In the genomic region with DNA sequence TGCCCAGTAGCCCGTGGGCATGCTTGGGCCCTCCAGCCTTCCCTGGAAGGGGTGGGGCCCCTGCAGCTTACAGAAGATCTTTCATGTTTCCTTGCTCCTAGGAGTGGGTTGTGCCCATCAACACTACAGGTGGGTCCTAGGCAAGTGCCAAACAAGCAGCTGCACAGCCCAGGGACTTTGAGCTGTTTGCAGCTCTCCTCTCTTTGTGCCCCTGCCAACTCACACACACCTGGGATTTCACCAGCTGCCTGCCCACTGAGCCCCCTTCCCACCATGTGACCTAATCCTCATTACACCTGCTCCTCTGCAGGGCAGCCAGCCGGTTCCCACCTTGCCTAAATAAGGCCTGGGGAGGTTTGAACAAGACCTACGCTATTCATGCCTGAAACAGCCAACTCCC, we compare ENCODE assay signal across 13 cellular contexts.
DNase-seq lines count a peak whose midpoint lies in the region; ATAC-seq and TF ChIP-seq lines count a peak whose summit lies in the region.
"Had no signal": no experiment of that assay in that cellular context is flagged by ENCODE, and none has a peak within 500 bp of the region (broad histone marks: within the 10 kb centered on the region; RNA-seq: fewer than 3 reads in every experiment).

No MANE protein-coding gene starts in this region.

- peaks cover 6% of the 10 kb centered on the region for H3K9me3 Mint-ChIP-seq in nephron progenitor cell
- no peaks in the 10 kb centered on the region for H3K9me3 Mint-ChIP-seq in progenitor cell of endocrine pancreas (ENCODE audit: low read depth)
- H3K9me3 Mint-ChIP-seq in naive thymus-derived CD8-positive, alpha-beta T cell: peaks cover 0 to 4% (median 0%) of the 10 kb centered on the region in 9 donors
- H3K9me3 Mint-ChIP-seq: neural crest cell had no signal

- POLR2A ChIA-PET in naive thymus-derived CD8-positive, alpha-beta T cell (lab: Charles Lee): no interaction called here

- ATAC-seq in naive thymus-derived CD8-positive, alpha-beta T cell: no peak
- ATAC-seq: lower lobe of right lung, SK-N-SH treated with all-trans-retinoic acid at 6 μM for 48 hours had no signal

- peaks cover 42% of the 10 kb centered on the region for H3K4me1 Mint-ChIP-seq in nephron progenitor cell
- peaks cover 13% of the 10 kb centered on the region for H3K4me1 Mint-ChIP-seq in progenitor cell of endocrine pancreas (ENCODE audit: low read depth)
- H3K4me1 Mint-ChIP-seq in naive thymus-derived CD8-positive, alpha-beta T cell: no peaks in the 10 kb centered on the region
- H3K4me1 Mint-ChIP-seq: neural crest cell had no signal

- in situ Hi-C loops in G401 (cut with HindIII; ENCODE audit: low sequenced_read_pairs): no loop called here

- peak; percentile 92 for DNase-seq in DMS53 (lab: John Stamatoyannopoulos, UW)
- DNase-seq in NCI-H146 treated with DMSO at 0.1 percent for 48 hours (lab: John Stamatoyannopoulos, UW; ENCODE audit: unreplicated experiment): peak; percentile 90
- peak; percentile 100 for DNase-seq in NCI-H748 (lab: John Stamatoyannopoulos, UW; ENCODE audit: unreplicated experiment)
- DNase-seq in nephron progenitor cell: no peak
- no peak for DNase-seq in EL
- DNase-seq in progenitor cell of endocrine pancreas (ENCODE audit: low spot score, unreplicated experiment): no peak
- no peak for DNase-seq in G401 (ENCODE audit: low spot score)
- DNase-seq in naive thymus-derived CD8-positive, alpha-beta T cell: no peak
- DNase-seq: activated gamma-delta T cell, lower lobe of right lung, MG63 had no signal

- H3K36me3 Mint-ChIP-seq in nephron progenitor cell (ENCODE audit: low read depth) (no peaks in the 10 kb centered on the region), progenitor cell of endocrine pancreas (ENCODE audit: insufficient read depth) (peaks cover 3% of the 10 kb centered on the region)
- no peaks in the 10 kb centered on the region for H3K36me3 Mint-ChIP-seq in naive thymus-derived CD8-positive, alpha-beta T cell

- no peak overlapping the region for H3K4me3 Mint-ChIP-seq in nephron progenitor cell
- H3K4me3 Mint-ChIP-seq in progenitor cell of endocrine pancreas (ENCODE audit: low read depth): no peak overlapping the region
- no peak overlapping the region for H3K4me3 Mint-ChIP-seq in naive thymus-derived CD8-positive, alpha-beta T cell
- H3K4me3 Mint-ChIP-seq: neural crest cell had no signal

- H3K27ac Mint-ChIP-seq in nephron progenitor cell: peak overlapping the region; percentile 94
- H3K27ac Mint-ChIP-seq in progenitor cell of endocrine pancreas: no peak overlapping the region
- peak overlapping the region in 1 of 10 donors; percentile 53 for H3K27ac Mint-ChIP-seq in naive thymus-derived CD8-positive, alpha-beta T cell

- TF ChIP-seq CTCF in nephron progenitor cell (IDR thresholded peaks at IDR 0.05): no peak
- no peak for TF ChIP-seq CTCF in progenitor cell of endocrine pancreas (IDR thresholded peaks at IDR 0.05; ENCODE audit: unreplicated experiment)

- H3K27me3 Mint-ChIP-seq in nephron progenitor cell (ENCODE audit: low read depth, poor library complexity) (peaks cover 6% of the 10 kb centered on the region), progenitor cell of endocrine pancreas (no peaks in the 10 kb centered on the region)
- peaks cover 0 to 3% (median 0%) of the 10 kb centered on the region in 5 donors for H3K27me3 Mint-ChIP-seq in naive thymus-derived CD8-positive, alpha-beta T cell

Comparison
In these comparisons a context has a peak if more than half of its experiments do, and no peak if none do; other contexts are left out.
1. DNase-seq: peak in DMS53 (single experiment), NCI-H146 treated with DMSO at 0.1 percent for 48 hours (single experiment) and NCI-H748 (single experiment); none in nephron progenitor cell (single experiment), EL (single experiment), progenitor cell of endocrine pancreas (single experiment), G401 (single experiment) and naive thymus-derived CD8-positive, alpha-beta T cell (0 of 10).